Comparison of ENCODE assay signal across 23 cellular contexts in genomic region chr14:89357655-89358297, GRCh38. TPM values are rescaled to one million over a fixed set of nuclear protein-coding genes. Genes with fewer than 3 reads are reported as not detected.
DNase-seq lines count a peak whose midpoint lies in the region; ATAC-seq, FAIRE-seq and TF ChIP-seq lines count a peak whose summit lies in the region.
"Had no signal": no experiment of that assay in that cellular context is flagged by ENCODE, and none has a peak within 500 bp of the region (broad histone marks: within the 10 kb centered on the region; RNA-seq: fewer than 3 reads in every experiment).

No MANE protein-coding gene starts in this region.

- H3K79me2 ChIP-seq in HepG2 (ENCODE audit: insufficient read depth, low read length) (peaks cover 39% of the 10 kb centered on the region), osteoblast (ENCODE audit: insufficient read depth, low read length) (peaks cover under 1% of the 10 kb centered on the region)

- TF ChIP-seq RAD21 in HepG2 (CRISPR knock-in tag; IDR thresholded peaks at IDR 0.05), result no peak

- in situ Hi-C loops in HepG2 (cut with HindIII; ENCODE audit: extremely low pct_ligation_motif_present, low pct_unique_long_range_greater_than_20kb), result no loop called here

- POLR2A ChIA-PET in HepG2 (lab: Yijun Ruan, JAX), result interaction anchor here (2.9 kb wide), 1 partner anchor 11 kb away, joined by 10 read pairs; no protein-coding TSS in a partner anchor

- no TSS peak for BruUV-seq in HepG2 (replicated peaks; lab: Mats Ljungman, UMichigan)

- H3K27ac ChIP-seq in HepG2 (ENCODE audit: extremely low read length, insufficient read depth, low read length) (no peak overlapping the region), right lobe of liver (no peak overlapping the region), osteoblast (ENCODE audit: low read depth, low read length) (no peak overlapping the region)
- H3K27ac ChIP-seq: epithelial cell of prostate, heart left ventricle, sigmoid colon had no signal

- H4K20me1 ChIP-seq in HepG2 (ENCODE audit: insufficient read depth, low read length) (no peaks in the 10 kb centered on the region), osteoblast (ENCODE audit: insufficient read depth, low read length) (peaks cover 5% of the 10 kb centered on the region)

- TF ChIP-seq EP300 in HepG2 (IDR thresholded peaks at IDR 0.05; ENCODE audit: low read depth in 2 of 2, low read length in 2 of 2) (no peak), HepG2 (CRISPR knock-in tag; IDR thresholded peaks at IDR 0.05; ENCODE audit: borderline replicate concordance) (no peak)

- CTCF ChIA-PET in HepG2 (lab: Yijun Ruan, JAX; ENCODE audit: low intra/inter-chr PET ratio, low total read pairs), result no interaction called here

- ATAC-seq in HepG2 (no peak), right lobe of liver (no peak), HG02759 (IDR thresholded peaks at IDR 0.05; ENCODE audit: unreplicated experiment) (no peak)
- ATAC-seq: heart left ventricle, left colon had no signal

- H3K27me3 ChIP-seq in HepG2 (ENCODE audit: control insufficient read depth in 1 of 2, insufficient read depth in 2 of 2, low read length in 2 of 2) (no peaks in the 10 kb centered on the region), right lobe of liver (no peaks in the 10 kb centered on the region), osteoblast (ENCODE audit: insufficient read depth, low read length) (no peaks in the 10 kb centered on the region)
- H3K27me3 ChIP-seq: heart left ventricle, sigmoid colon had no signal

- H3K36me3 ChIP-seq in HepG2 (replicated peaks in 1 of 2; ENCODE audit: control insufficient read depth in 1 of 2, insufficient read depth in 2 of 2, low read length in 2 of 2) (peaks cover 6 to 23% of the 10 kb centered on the region in 2 experiments; a peak in 4 of 5 replicates), right lobe of liver (no peaks in the 10 kb centered on the region), osteoblast (ENCODE audit: insufficient read depth, low read length) (no peaks in the 10 kb centered on the region)
- H3K36me3 ChIP-seq: HAP-1, heart left ventricle, sigmoid colon had no signal

- WGBS in HepG2 (ENCODE audit: low lambda C conversion rate), result 82% methylated on average over 8 of the region's 8 CpGs
- 30% methylated on average over 5 of the region's 8 CpGs for WGBS in right lobe of liver (ENCODE audit: insufficient coverage, low coverage, low lambda C conversion rate, missing lambda C conversion rate)

- no peak overlapping the region for H3K4me2 ChIP-seq in HepG2 (ENCODE audit: low read depth, low read length)
- no peak overlapping the region for H3K4me2 ChIP-seq in osteoblast (ENCODE audit: insufficient read depth, low read length)

- no peak for FAIRE-seq in HepG2 (lab: Jason Lieb, UNC)
- FAIRE-seq: GM18507, urothelium cell line had no signal

- TF ChIP-seq CTCF in HepG2 (CRISPR knock-in tag; IDR thresholded peaks at IDR 0.05) (no peak), right lobe of liver (IDR thresholded peaks at IDR 0.05) (no peak), osteoblast (IDR thresholded peaks at IDR 0.05; ENCODE audit: extremely low read depth, low read depth, low read length) (no peak)

- DNase-seq in HepG2 (ENCODE audit: low spot score) (no peak), right lobe of liver (no peak), NOMO-1 treated with DMSO at 0.1 percent for 48 hours (lab: John Stamatoyannopoulos, UW; ENCODE audit: unreplicated experiment) (peak; percentile 97), iris pigment epithelial cell (ENCODE audit: low read depth) (peak; percentile 24), islet precursor cell (no peak), NCI-H1930 (lab: John Stamatoyannopoulos, UW) (no peak), osteoblast (ENCODE audit: insufficient read length, low spot score, missing footprints) (no peak)
- DNase-seq: activated naive CD4-positive, alpha-beta T cell treated with anti-CD3 and anti-CD28 coated beads, Interleukin-2, amount 50 U/mL, for 16 hours; C1 segment of cervical spinal cord; heart left ventricle; left colon; midbrain; NCI-H1092; NCI-H2081; NCI-H446; nephron progenitor cell; posterior cingulate gyrus; sigmoid colon had no signal

- intact Hi-C loops in HepG2 (cut with micrococcal nuclease; ENCODE audit: unreplicated experiment), result loop anchor here (10.0 kb wide), 1 partner anchor 143 kb away; no protein-coding TSS in a partner anchor
- intact Hi-C loops in right lobe of liver (cut with DNase I), result no loop called here

- TF ChIP-seq POLR2A in HepG2 (IDR thresholded peaks at IDR 0.05; ENCODE audit: insufficient read depth in 1 of 2, low read depth in 2 of 2, low read length in 2 of 2), result no peak
- no peak for TF ChIP-seq POLR2A in right lobe of liver (IDR thresholded peaks at IDR 0.05)

- H3K4me1 ChIP-seq in HepG2 (ENCODE audit: insufficient read depth, low read length), result peaks cover 47% of the 10 kb centered on the region
- H3K4me1 ChIP-seq in right lobe of liver, result peaks cover 0 to 17% (median 4%) of the 10 kb centered on the region in 4 donors
- H3K4me1 ChIP-seq in osteoblast (ENCODE audit: insufficient read depth, low read length), result no peaks in the 10 kb centered on the region

- H2AFZ ChIP-seq in HepG2 (ENCODE audit: low read length), result no peak overlapping the region
- no peak overlapping the region for H2AFZ ChIP-seq in osteoblast (ENCODE audit: low read length)

- no peak overlapping the region for H3K9ac ChIP-seq in HepG2 (ENCODE audit: insufficient read depth, low read depth, low read length)

- no peaks in the 10 kb centered on the region for H3K9me3 ChIP-seq in HepG2 (ENCODE audit: low read length)
- no peaks in the 10 kb centered on the region for H3K9me3 ChIP-seq in right lobe of liver
- H3K9me3 ChIP-seq in osteoblast (ENCODE audit: low read depth, low read length), result no peaks in the 10 kb centered on the region
- H3K9me3 ChIP-seq: HAP-1, heart left ventricle, sigmoid colon had no signal

- H3K4me3 ChIP-seq in HepG2 (replicated peaks in 1 of 3; ENCODE audit: insufficient read depth in 1 of 3, low read depth in 2 of 3, low read length in 3 of 3) (no peak overlapping the region), right lobe of liver (no peak overlapping the region), osteoblast (ENCODE audit: insufficient read depth, low read length) (no peak overlapping the region)
- H3K4me3 ChIP-seq: HAP-1, heart left ventricle, sigmoid colon had no signal

TF ChIP-seq in HepG2, 621 proteins besides CTCF, POLR2A, EP300 and RAD21 (continues in another document):
- TF ChIP-seq RBM22 (optimal IDR thresholded peaks at IDR 0.05; ENCODE audit: low read length), result no peak
- TF ChIP-seq HNF1A (IDR thresholded peaks at IDR 0.05; ENCODE audit: low read depth), result no peak
- TF ChIP-seq HNF1A (CRISPR knock-in tag; IDR thresholded peaks at IDR 0.05; ENCODE audit: borderline replicate concordance), result no peak
- no peak for TF ChIP-seq SIN3A (IDR thresholded peaks at IDR 0.05; ENCODE audit: borderline replicate concordance, low read depth, low read length)

RNA-seq across cellular contexts. Expression of gene FOXN3, which starts 59.3 kb away (rescaled TPM):
- 32.4 and 42.4 TPM in 2 replicates for total RNA-seq in HepG2 (2016; rRNA removed; fragmentation: Illumina TruSeq; extraction: Trizol)
- total RNA-seq in HepG2 (2016; cell fraction: cytosol; rRNA removed; fragmentation: Illumina TruSeq; extraction: Trizol; ENCODE audit: low read depth), result 21.8 and 24.1 TPM in 2 replicates
- 31.8 and 34.4 TPM in 2 replicates for total RNA-seq in HepG2 (2016; cell fraction: insoluble cytoplasmic fraction; rRNA removed; fragmentation: Illumina TruSeq; extraction: Trizol)
- total RNA-seq in HepG2 (2016; cell fraction: membrane; rRNA removed; fragmentation: Illumina TruSeq; extraction: Trizol), result 34.0 and 40.7 TPM in 2 replicates
- total RNA-seq in HepG2 (2016; cell fraction: nucleus; rRNA removed; fragmentation: Illumina TruSeq; extraction: Trizol), result 56.5 and 60.0 TPM in 2 replicates
- polyA plus RNA-seq in HepG2 (2011; rRNA removed), result 64.7 and 70.2 TPM in 2 replicates
- 47.5 and 57.5 TPM in 2 replicates for polyA plus RNA-seq in HepG2 (2011; cell fraction: cytosol; rRNA removed)
- 59.1 and 68.8 TPM in 2 replicates for polyA plus RNA-seq in HepG2 (2011; cell fraction: nucleus; rRNA removed)
- polyA plus RNA-seq in HepG2 (2012), result 75.4 and 83.5 TPM in 2 replicates
- 12.3 and 14.4 TPM in 2 replicates for polyA plus RNA-seq in HepG2 (2016; cell fraction: cytosol; fragmentation: Illumina TruSeq; extraction: Trizol; ENCODE audit: low read depth)
- 34.1 and 37.2 TPM in 2 replicates for polyA plus RNA-seq in HepG2 (2016; cell fraction: insoluble cytoplasmic fraction; fragmentation: Illumina TruSeq; extraction: Trizol; ENCODE audit: low read depth)
- 22.0 and 25.1 TPM in 2 replicates for polyA plus RNA-seq in HepG2 (2016; cell fraction: membrane; fragmentation: Illumina TruSeq; extraction: Trizol; ENCODE audit: low read depth)
- 26.9 and 29.4 TPM in 2 replicates for polyA plus RNA-seq in HepG2 (2016; cell fraction: nucleus; fragmentation: Illumina TruSeq; extraction: Trizol; ENCODE audit: insufficient read depth, low read depth)
- 33.5 and 214 TPM in 2 replicates for polyA minus RNA-seq in HepG2 (2011; rRNA and poly(A)+ RNA removed; ENCODE audit: low replicate concordance)
- 84.8 and 100 TPM in 2 replicates for polyA minus RNA-seq in HepG2 (2011; cell fraction: cytosol; rRNA and poly(A)+ RNA removed)
- polyA minus RNA-seq in HepG2 (2011; cell fraction: nucleus; rRNA and poly(A)+ RNA removed), result 187 and 226 TPM in 2 replicates
- total RNA-seq in right lobe of liver, result 10 to 100 TPM; 41.5 to 74.2 (median 55.8) TPM
- 44.5 and 49.9 TPM in 2 replicates for total RNA-seq in osteoblast

Comparison
In these comparisons a context has a peak if more than half of its experiments do, and no peak if none do; other contexts are left out.
1. DNase-seq: peak in NOMO-1 treated with DMSO at 0.1 percent for 48 hours (single experiment) and iris pigment epithelial cell (single experiment); none in HepG2 (single experiment), right lobe of liver (0 of 3), islet precursor cell (single experiment), NCI-H1930 (0 of 2) and osteoblast (single experiment).